ENCODE assay signal across 8 cellular contexts in genomic region chr22:35995772-35996171, GRCh38. TPM values are rescaled to one million over a fixed set of nuclear protein-coding genes. Genes with fewer than 3 reads are reported as not detected.
DNase-seq lines count a peak whose midpoint lies in the region; ATAC-seq and TF ChIP-seq lines count a peak whose summit lies in the region.

No MANE protein-coding gene starts in this region.

- peaks cover 11% of the 10 kb centered on the region for H3K36me3 Mint-ChIP-seq in WTC11

- H3K9me2 ChIP-seq in Karpas-422 (replicated peaks; ENCODE audit: insufficient read depth, low read length): no peaks in the 10 kb centered on the region

- no peak overlapping the region for H3K4me3 Mint-ChIP-seq in WTC11

- H3K36me3 ChIP-seq in BE2C (peaks cover 17% of the 10 kb centered on the region), psoas muscle (ENCODE audit: insufficient read depth in 1 of 2, low read depth in 1 of 2) (no peaks in the 10 kb centered on the region), Karpas-422 (ENCODE audit: insufficient read depth, low read length) (no peaks in the 10 kb centered on the region)

- H3K27ac ChIP-seq in psoas muscle (peak overlapping the region; percentile 52), Karpas-422 (ENCODE audit: low read length) (no peak overlapping the region)

- CTCF ChIA-PET in WTC11 (lab: Charles Lee): interaction anchor here (3.4 kb wide), 1 partner anchor 70 kb away, joined by 20 read pairs; no protein-coding TSS in a partner anchor

- 33 to 44% (median 43%) methylated on average over 2 of the region's 2 CpGs for WGBS in psoas muscle, 3 donors

- no peak overlapping the region for H3K9ac ChIP-seq in Karpas-422 (ENCODE audit: low read length)

- peaks cover 7% of the 10 kb centered on the region for H3K9me3 Mint-ChIP-seq in WTC11

- no peak overlapping the region for H3K4me3 ChIP-seq in BE2C (ENCODE audit: low read depth, low read length)
- no peak overlapping the region for H3K4me3 ChIP-seq in psoas muscle
- no peak overlapping the region for H3K4me3 ChIP-seq in Karpas-422 (ENCODE audit: low read length)

- TF ChIP-seq CTCF in BE2C (IDR thresholded peaks at IDR 0.05; ENCODE audit: low read depth, low read length): no peak
- no peak for TF ChIP-seq CTCF in WTC11 (IDR thresholded peaks at IDR 0.05)
- TF ChIP-seq CTCF in psoas muscle (IDR thresholded peaks at IDR 0.05): no peak

- H3K27me3 ChIP-seq in BE2C (no peaks in the 10 kb centered on the region), psoas muscle (ENCODE audit: insufficient read depth in 3 of 3, low read length in 2 of 3) (no peaks in the 10 kb centered on the region), Karpas-422 (ENCODE audit: low read length) (no peaks in the 10 kb centered on the region)

- no peaks in the 10 kb centered on the region for H3K27me3 Mint-ChIP-seq in WTC11 (ENCODE audit: low read depth)

- peak overlapping the region; percentile 74 for H3K27ac Mint-ChIP-seq in WTC11

- H3K9me3 ChIP-seq in BE2C (no peaks in the 10 kb centered on the region), psoas muscle (no peaks in the 10 kb centered on the region), Karpas-422 (ENCODE audit: low read length) (no peaks in the 10 kb centered on the region)

- peaks cover 15% of the 10 kb centered on the region for H3K4me1 ChIP-seq in BE2C
- H3K4me1 ChIP-seq in psoas muscle: peaks cover 21% of the 10 kb centered on the region
- no peaks in the 10 kb centered on the region for H3K4me1 ChIP-seq in Karpas-422 (ENCODE audit: low read length)

- intact Hi-C loops in Right ventricle myocardium superior (cut with DNase I): no loop called here
- intact Hi-C loops in psoas muscle (cut with DNase I): loop anchor here in 1 of 2 donors (10.0 kb wide), 1 partner anchor 51 kb away; no protein-coding TSS in a partner anchor

- ATAC-seq in WTC11 (no peak), Right ventricle myocardium superior (ENCODE audit: poor library complexity) (peak; percentile 91), psoas muscle (peak; percentile 47 to 82 (median 66)), HG03159 (IDR thresholded peaks at IDR 0.05; ENCODE audit: unreplicated experiment) (no peak)

- peak; percentile 44 for DNase-seq in BE2C
- DNase-seq in WTC11 (ENCODE audit: low spot score): no peak
- DNase-seq in Right ventricle myocardium superior: peak; percentile 79
- peak; percentile 73 to 84 for DNase-seq in psoas muscle
- DNase-seq in Karpas-422: no peak
- no peak for DNase-seq in SW480 (ENCODE audit: low spot score)
- no peak for DNase-seq in activated gamma-delta T cell (lab: John Stamatoyannopoulos, UW)

- no peak overlapping the region for H2AFZ ChIP-seq in Karpas-422 (ENCODE audit: low read length)

- H3K4me2 ChIP-seq in Karpas-422 (ENCODE audit: low read depth, low read length, poor library complexity, severe bottlenecking): no peak overlapping the region

- peaks cover 39% of the 10 kb centered on the region for H3K4me1 Mint-ChIP-seq in WTC11

- POLR2A ChIA-PET in WTC11 (lab: Charles Lee): no interaction called here

- peaks cover 29% of the 10 kb centered on the region for H4K20me1 ChIP-seq in Karpas-422 (ENCODE audit: insufficient read depth, low read depth, low read length)

- no peaks in the 10 kb centered on the region for H3K79me2 ChIP-seq in Karpas-422 (ENCODE audit: low read length)

TF ChIP-seq in WTC11, 78 proteins besides CTCF, POLR2A, EP300 and RAD21:
- TF ChIP-seq SMAD3 (CRISPR knock-in tag; IDR thresholded peaks at IDR 0.05; ENCODE audit: borderline replicate concordance): no peak
- TF ChIP-seq NFE2L1 (CRISPR knock-in tag; IDR thresholded peaks at IDR 0.05): no peak
- TF ChIP-seq ZNF532 (CRISPR knock-in tag; IDR thresholded peaks at IDR 0.05; ENCODE audit: borderline replicate concordance): no peak
- no peak for TF ChIP-seq ERG (CRISPR knock-in tag; IDR thresholded peaks at IDR 0.05)
- TF ChIP-seq ATF2 (CRISPR knock-in tag; IDR thresholded peaks at IDR 0.05; ENCODE audit: borderline replicate concordance, low read depth): no peak
- no peak for TF ChIP-seq SMAD4 (CRISPR knock-in tag; IDR thresholded peaks at IDR 0.05)

RNA-seq across cellular contexts. Expression of gene RBFOX2, which starts 32.9 kb away (rescaled TPM):
- 178 TPM for polyA plus RNA-seq in BE2C (2012; ENCODE audit: insufficient read depth, insufficient read length, low read depth)
- total RNA-seq in WTC11 (2021) (102 to 107 TPM (median 103 TPM) in 3 replicates), Right ventricle myocardium superior (74.4 TPM), psoas muscle (10 to 100 TPM; 28.4 to 50.4 (median 36.8) TPM)
- polyA plus RNA-seq in psoas muscle: 10 to 100 TPM in 2 of 3 donors, 1 to 10 TPM in 1; 7.7 to 20.5 (median 10.4) TPM
- total RNA-seq in Karpas-422 (2014; rRNA removed; shearing (Covaris generic); ENCODE audit: low replicate concordance): 24.2 TPM in 2 replicates

Comparison
In these comparisons a context has a peak if more than half of its experiments do, and no peak if none do; other contexts are left out.
1. DNase-seq: peak in BE2C (single experiment), Right ventricle myocardium superior (single experiment) and psoas muscle (2 of 2); none in WTC11 (single experiment), Karpas-422 (single experiment), SW480 (single experiment) and activated gamma-delta T cell (single experiment).
2. ATAC-seq: peak in Right ventricle myocardium superior (single experiment) and psoas muscle (4 of 4); none in WTC11 (single experiment) and HG03159 (single experiment).